ENCODE assay signal across 13 cellular contexts in the genomic region with DNA sequence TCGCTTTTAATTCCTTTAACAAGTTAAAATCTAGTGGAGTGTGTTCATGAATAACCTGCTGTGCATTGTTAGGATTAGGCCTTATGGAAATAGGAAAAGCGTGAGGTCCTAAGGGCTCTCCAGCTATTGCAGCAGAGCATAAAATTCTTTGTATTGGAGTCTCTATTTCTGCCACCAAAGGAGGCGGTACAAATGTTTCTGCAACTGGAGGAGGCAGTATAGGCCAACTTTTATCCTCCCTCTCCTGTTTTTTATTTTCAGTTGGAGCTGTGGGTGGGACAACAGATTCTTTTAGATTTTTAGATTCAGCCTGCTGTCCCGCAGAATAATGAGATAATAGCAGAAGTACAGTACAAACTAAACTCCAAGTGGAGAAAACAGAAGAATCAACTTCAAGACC. TPM values are rescaled to one million over a fixed set of nuclear protein-coding genes. Genes with fewer than 3 reads are reported as not detected.
DNase-seq lines count a peak whose midpoint lies in the region; ATAC-seq and TF ChIP-seq lines count a peak whose summit lies in the region.
"Had no signal": no experiment of that assay in that cellular context is flagged by ENCODE, and none has a peak within 500 bp of the region (broad histone marks: within the 10 kb centered on the region; RNA-seq: fewer than 3 reads in every experiment).

No MANE protein-coding gene starts in this region.

- H3K9me3 Mint-ChIP-seq in progenitor cell of endocrine pancreas (ENCODE audit: low read depth): no peaks in the 10 kb centered on the region
- H3K9me3 Mint-ChIP-seq: natural killer cell had no signal

- DNase-seq in G401 (ENCODE audit: low spot score) (peak; percentile 29), fibroblast of the aortic adventitia (ENCODE audit: low read depth) (peak; percentile 79), progenitor cell of endocrine pancreas (ENCODE audit: low spot score, unreplicated experiment) (no peak), putamen (ENCODE audit: low spot score) (no peak)
- no peak for DNase-seq in activated CD4-positive, alpha-beta T cell treated with anti-CD3 and anti-CD28 coated beads for 4 hours
- DNase-seq: activated CD4-positive, alpha-beta T cell treated with anti-CD3 and anti-CD28 coated beads, Interleukin-2, amount 50 U/mL, for 48 hours; gastrocnemius medialis; natural killer cell had no signal

- H3K4me3 Mint-ChIP-seq in progenitor cell of endocrine pancreas (ENCODE audit: low read depth): no peak overlapping the region
- H3K4me3 Mint-ChIP-seq: natural killer cell had no signal

- H3K27me3 Mint-ChIP-seq in progenitor cell of endocrine pancreas: no peaks in the 10 kb centered on the region

- peaks cover 28% of the 10 kb centered on the region for H3K4me1 Mint-ChIP-seq in progenitor cell of endocrine pancreas (ENCODE audit: low read depth)
- H3K4me1 Mint-ChIP-seq: natural killer cell had no signal

- H3K36me3 Mint-ChIP-seq in progenitor cell of endocrine pancreas (ENCODE audit: insufficient read depth): no peaks in the 10 kb centered on the region
- H3K36me3 Mint-ChIP-seq: natural killer cell had no signal

- in situ Hi-C loops in G401 (cut with HindIII; ENCODE audit: low sequenced_read_pairs): no loop called here

- H3K4me3 ChIP-seq in fibroblast of the aortic adventitia (ENCODE audit: low read depth, low read length): no peak overlapping the region
- H3K4me3 ChIP-seq: gastrocnemius medialis, SK-N-MC had no signal

- TF ChIP-seq CTCF in fibroblast of the aortic adventitia (IDR thresholded peaks at IDR 0.05; ENCODE audit: insufficient read depth, low read length) (peak; percentile 63), progenitor cell of endocrine pancreas (IDR thresholded peaks at IDR 0.05; ENCODE audit: unreplicated experiment) (no peak)

- ATAC-seq in SK-N-SH treated with all-trans-retinoic acid at 6 μM for 48 hours (peak; percentile 54), GM21515 (IDR thresholded peaks at IDR 0.05; ENCODE audit: unreplicated experiment) (no peak), GM21528 (IDR thresholded peaks at IDR 0.05; ENCODE audit: low FRiP score, unreplicated experiment) (no peak)
- ATAC-seq: gastrocnemius medialis, natural killer cell had no signal

- peak overlapping the region; percentile 86 for H3K27ac Mint-ChIP-seq in progenitor cell of endocrine pancreas
- H3K27ac Mint-ChIP-seq: natural killer cell had no signal

TF ChIP-seq in SK-N-SH treated with all-trans-retinoic acid at 6 μM for 48 hours, 23 proteins besides CTCF, POLR2A, EP300 and RAD21:
- TF ChIP-seq ZNF70 (CRISPR knock-in tag; IDR thresholded peaks at IDR 0.05) (no peak), ESRRG (CRISPR knock-in tag; IDR thresholded peaks at IDR 0.05) (no peak), CSDC2 (CRISPR knock-in tag; IDR thresholded peaks at IDR 0.05) (no peak), ZC3H10 (CRISPR knock-in tag; IDR thresholded peaks at IDR 0.05) (no peak), SNAI2 (CRISPR knock-in tag; IDR thresholded peaks at IDR 0.05) (no peak), ZNF565 (CRISPR knock-in tag; conservative IDR thresholded peaks at IDR 0.05; ENCODE audit: low read depth) (no peak), PPARA (CRISPR knock-in tag; IDR thresholded peaks at IDR 0.05; ENCODE audit: borderline replicate concordance) (no peak), BACH2 (CRISPR knock-in tag; IDR thresholded peaks at IDR 0.05; ENCODE audit: borderline replicate concordance) (no peak), TOX (CRISPR knock-in tag; IDR thresholded peaks at IDR 0.05; ENCODE audit: borderline replicate concordance) (no peak), ISL1 (CRISPR knock-in tag; IDR thresholded peaks at IDR 0.05) (no peak), ZNF8 (CRISPR knock-in tag; IDR thresholded peaks at IDR 0.05) (no peak)
- TF ChIP-seq, protein P1, sequence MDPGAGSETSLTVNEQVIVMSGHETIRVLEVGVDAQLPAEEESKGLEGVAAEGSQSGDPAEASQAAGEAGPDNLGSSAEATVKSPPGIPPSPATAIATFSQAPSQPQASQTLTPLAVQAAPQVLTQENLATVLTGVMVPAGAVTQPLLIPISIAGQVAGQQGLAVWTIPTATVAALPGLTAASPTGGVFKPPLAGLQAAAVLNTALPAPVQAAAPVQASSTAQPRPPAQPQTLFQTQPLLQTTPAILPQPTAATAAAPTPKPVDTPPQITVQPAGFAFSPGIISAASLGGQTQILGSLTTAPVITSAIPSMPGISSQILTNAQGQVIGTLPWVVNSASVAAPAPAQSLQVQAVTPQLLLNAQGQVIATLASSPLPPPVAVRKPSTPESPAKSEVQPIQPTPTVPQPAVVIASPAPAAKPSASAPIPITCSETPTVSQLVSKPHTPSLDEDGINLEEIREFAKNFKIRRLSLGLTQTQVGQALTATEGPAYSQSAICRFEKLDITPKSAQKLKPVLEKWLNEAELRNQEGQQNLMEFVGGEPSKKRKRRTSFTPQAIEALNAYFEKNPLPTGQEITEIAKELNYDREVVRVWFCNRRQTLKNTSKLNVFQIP (CRISPR knock-in tag; IDR thresholded peaks at IDR 0.05; ENCODE audit: borderline replicate concordance, low read depth): no peak
- TF ChIP-seq, protein P2, sequence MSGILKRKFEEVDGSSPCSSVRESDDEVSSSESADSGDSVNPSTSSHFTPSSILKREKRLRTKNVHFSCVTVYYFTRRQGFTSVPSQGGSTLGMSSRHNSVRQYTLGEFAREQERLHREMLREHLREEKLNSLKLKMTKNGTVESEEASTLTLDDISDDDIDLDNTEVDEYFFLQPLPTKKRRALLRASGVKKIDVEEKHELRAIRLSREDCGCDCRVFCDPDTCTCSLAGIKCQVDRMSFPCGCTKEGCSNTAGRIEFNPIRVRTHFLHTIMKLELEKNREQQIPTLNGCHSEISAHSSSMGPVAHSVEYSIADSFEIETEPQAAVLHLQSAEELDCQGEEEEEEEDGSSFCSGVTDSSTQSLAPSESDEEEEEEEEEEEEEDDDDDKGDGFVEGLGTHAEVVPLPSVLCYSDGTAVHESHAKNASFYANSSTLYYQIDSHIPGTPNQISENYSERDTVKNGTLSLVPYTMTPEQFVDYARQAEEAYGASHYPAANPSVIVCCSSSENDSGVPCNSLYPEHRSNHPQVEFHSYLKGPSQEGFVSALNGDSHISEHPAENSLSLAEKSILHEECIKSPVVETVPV (CRISPR knock-in tag; IDR thresholded peaks at IDR 0.05): no peak
- TF ChIP-seq, protein P3, sequence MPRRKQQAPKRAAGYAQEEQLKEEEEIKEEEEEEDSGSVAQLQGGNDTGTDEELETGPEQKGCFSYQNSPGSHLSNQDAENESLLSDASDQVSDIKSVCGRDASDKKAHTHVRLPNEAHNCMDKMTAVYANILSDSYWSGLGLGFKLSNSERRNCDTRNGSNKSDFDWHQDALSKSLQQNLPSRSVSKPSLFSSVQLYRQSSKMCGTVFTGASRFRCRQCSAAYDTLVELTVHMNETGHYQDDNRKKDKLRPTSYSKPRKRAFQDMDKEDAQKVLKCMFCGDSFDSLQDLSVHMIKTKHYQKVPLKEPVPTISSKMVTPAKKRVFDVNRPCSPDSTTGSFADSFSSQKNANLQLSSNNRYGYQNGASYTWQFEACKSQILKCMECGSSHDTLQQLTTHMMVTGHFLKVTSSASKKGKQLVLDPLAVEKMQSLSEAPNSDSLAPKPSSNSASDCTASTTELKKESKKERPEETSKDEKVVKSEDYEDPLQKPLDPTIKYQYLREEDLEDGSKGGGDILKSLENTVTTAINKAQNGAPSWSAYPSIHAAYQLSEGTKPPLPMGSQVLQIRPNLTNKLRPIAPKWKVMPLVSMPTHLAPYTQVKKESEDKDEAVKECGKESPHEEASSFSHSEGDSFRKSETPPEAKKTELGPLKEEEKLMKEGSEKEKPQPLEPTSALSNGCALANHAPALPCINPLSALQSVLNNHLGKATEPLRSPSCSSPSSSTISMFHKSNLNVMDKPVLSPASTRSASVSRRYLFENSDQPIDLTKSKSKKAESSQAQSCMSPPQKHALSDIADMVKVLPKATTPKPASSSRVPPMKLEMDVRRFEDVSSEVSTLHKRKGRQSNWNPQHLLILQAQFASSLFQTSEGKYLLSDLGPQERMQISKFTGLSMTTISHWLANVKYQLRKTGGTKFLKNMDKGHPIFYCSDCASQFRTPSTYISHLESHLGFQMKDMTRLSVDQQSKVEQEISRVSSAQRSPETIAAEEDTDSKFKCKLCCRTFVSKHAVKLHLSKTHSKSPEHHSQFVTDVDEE (CRISPR knock-in tag; IDR thresholded peaks at IDR 0.05): no peak
- TF ChIP-seq, protein P4, sequence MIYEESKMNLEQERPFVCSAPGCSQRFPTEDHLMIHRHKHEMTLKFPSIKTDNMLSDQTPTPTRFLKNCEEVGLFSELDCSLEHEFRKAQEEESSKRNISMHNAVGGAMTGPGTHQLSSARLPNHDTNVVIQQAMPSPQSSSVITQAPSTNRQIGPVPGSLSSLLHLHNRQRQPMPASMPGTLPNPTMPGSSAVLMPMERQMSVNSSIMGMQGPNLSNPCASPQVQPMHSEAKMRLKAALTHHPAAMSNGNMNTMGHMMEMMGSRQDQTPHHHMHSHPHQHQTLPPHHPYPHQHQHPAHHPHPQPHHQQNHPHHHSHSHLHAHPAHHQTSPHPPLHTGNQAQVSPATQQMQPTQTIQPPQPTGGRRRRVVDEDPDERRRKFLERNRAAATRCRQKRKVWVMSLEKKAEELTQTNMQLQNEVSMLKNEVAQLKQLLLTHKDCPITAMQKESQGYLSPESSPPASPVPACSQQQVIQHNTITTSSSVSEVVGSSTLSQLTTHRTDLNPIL (CRISPR knock-in tag; IDR thresholded peaks at IDR 0.05; ENCODE audit: low read depth): no peak
- TF ChIP-seq, protein P5, sequence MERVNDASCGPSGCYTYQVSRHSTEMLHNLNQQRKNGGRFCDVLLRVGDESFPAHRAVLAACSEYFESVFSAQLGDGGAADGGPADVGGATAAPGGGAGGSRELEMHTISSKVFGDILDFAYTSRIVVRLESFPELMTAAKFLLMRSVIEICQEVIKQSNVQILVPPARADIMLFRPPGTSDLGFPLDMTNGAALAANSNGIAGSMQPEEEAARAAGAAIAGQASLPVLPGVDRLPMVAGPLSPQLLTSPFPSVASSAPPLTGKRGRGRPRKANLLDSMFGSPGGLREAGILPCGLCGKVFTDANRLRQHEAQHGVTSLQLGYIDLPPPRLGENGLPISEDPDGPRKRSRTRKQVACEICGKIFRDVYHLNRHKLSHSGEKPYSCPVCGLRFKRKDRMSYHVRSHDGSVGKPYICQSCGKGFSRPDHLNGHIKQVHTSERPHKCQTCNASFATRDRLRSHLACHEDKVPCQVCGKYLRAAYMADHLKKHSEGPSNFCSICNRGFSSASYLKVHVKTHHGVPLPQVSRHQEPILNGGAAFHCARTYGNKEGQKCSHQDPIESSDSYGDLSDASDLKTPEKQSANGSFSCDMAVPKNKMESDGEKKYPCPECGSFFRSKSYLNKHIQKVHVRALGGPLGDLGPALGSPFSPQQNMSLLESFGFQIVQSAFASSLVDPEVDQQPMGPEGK (CRISPR knock-in tag; IDR thresholded peaks at IDR 0.05; ENCODE audit: borderline replicate concordance): no peak
TF ChIP-seq in SK-N-SH treated with all-trans-retinoic acid at 6 μM for 48 hours: peak in this region for 0.

RNA-seq across cellular contexts. Expression of a gene that starts 26.2 kb away (rescaled TPM):
- total RNA-seq in G401 (2014; rRNA removed; shearing (Covaris generic)): not detected in 2 replicates
- total RNA-seq in fibroblast of the aortic adventitia (ENCODE audit: low replicate concordance): 0.18 TPM in 1 of 2 replicates, not detected in the other
- total RNA-seq in progenitor cell of endocrine pancreas: not detected in 2 replicates
- total RNA-seq: gastrocnemius medialis, natural killer cell, ureter had no signal

RNA-seq across cellular contexts. Expression of a gene that starts 36.6 kb away (rescaled TPM):
- not detected in 2 replicates for total RNA-seq in G401 (2014; rRNA removed; shearing (Covaris generic))
- 0.09 TPM in 1 of 2 replicates, not detected in the other for total RNA-seq in fibroblast of the aortic adventitia (ENCODE audit: low replicate concordance)
- not detected in 2 replicates for total RNA-seq in progenitor cell of endocrine pancreas
- total RNA-seq: gastrocnemius medialis, natural killer cell, ureter had no signal

Comparison
In these comparisons a context has a peak if more than half of its experiments do, and no peak if none do; other contexts are left out.
1. DNase-seq: peak in G401 (single experiment) and fibroblast of the aortic adventitia (single experiment); none in progenitor cell of endocrine pancreas (single experiment), activated CD4-positive, alpha-beta T cell treated with anti-CD3 and anti-CD28 coated beads for 4 hours (0 of 2) and putamen (single experiment).